In the genomic region with DNA sequence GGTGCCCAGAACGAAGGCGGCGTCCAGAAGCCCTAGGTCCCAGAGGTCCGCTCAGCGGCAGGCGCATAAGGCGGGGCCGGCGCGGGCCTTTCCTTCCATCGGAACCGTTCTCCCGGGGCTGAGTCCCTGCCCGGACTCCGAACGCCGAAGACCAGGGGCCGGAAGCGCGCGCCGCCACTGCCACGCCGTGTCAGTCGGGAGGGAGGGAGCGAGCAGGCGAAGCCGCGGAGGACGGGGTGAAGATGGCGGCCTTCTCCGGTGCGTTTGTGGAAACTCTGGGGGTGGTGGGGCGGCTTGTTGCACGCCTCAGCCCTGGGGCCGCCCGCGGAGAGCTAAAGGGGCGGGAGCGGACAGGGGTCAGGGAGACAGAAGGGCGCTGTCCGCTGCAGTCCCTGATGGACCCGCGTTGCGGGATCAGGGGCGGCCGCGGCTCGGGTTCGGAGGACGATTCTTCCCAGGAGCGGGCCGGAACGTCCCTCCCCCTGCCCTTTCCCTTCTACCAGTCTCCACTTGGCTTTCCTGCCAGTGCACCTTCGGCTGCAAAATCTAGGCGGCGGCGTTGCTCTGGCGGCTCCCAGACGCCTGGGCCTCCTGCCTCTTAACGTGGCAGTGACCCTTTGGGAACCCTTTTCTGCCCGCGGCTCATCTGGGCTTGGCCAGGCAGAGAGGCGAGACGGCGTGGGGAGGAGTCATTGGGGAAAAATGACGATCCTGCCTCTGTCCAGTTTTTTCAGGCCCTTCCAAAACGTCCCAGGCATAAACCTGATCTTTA, we compare ENCODE assay signal across 8 cellular contexts. TPM values are rescaled to one million over a fixed set of nuclear protein-coding genes. Genes with fewer than 3 reads are reported as not detected.
A peak's percentile ranks its signal among the peaks of the same experiment; 100 is the strongest.
DNase-seq lines count a peak whose midpoint lies in the region; ATAC-seq and TF ChIP-seq lines count a peak whose summit lies in the region.

A gene (plus strand): TSS at position 177 of the 772 bp plus-strand sequence. CDS start 66 bp downstream, at position 243.

- peaks cover 35% of the 10 kb centered on the region for H3K79me2 ChIP-seq in MM.1S (ENCODE audit: low read length)

- no peaks in the 10 kb centered on the region for H3K9me3 ChIP-seq in MM.1S (replicated peaks; ENCODE audit: insufficient read depth, low read length)
- no peaks in the 10 kb centered on the region for H3K9me3 ChIP-seq in SK-N-MC (ENCODE audit: low read depth, low read length)
- no peaks in the 10 kb centered on the region for H3K9me3 ChIP-seq in gastroesophageal sphincter

- ATAC-seq in gastroesophageal sphincter: peak; percentile 97

- peak; percentile 63 to 65 for TF ChIP-seq POLR2A in gastroesophageal sphincter (IDR thresholded peaks at IDR 0.05)

- no peaks in the 10 kb centered on the region for H4K20me1 ChIP-seq in MM.1S (ENCODE audit: insufficient read depth, low read length)

- H2AFZ ChIP-seq in MM.1S (ENCODE audit: low read length): peak within 1 kb of the TSS; percentile 78

- TF ChIP-seq EP300 in gastroesophageal sphincter (IDR thresholded peaks at IDR 0.05): no peak

- peak within 1 kb of the TSS; percentile 91 for H3K9ac ChIP-seq in MM.1S (ENCODE audit: low read length)
- peak within 1 kb of the TSS; percentile 93 for H3K9ac ChIP-seq in SK-N-MC (ENCODE audit: insufficient read length)

- peak within 1 kb of the TSS; percentile 91 for H3K27ac Mint-ChIP-seq in activated naive CD4-positive, alpha-beta T cell treated with anti-CD3 and anti-CD28 coated beads, Interleukin-2, amount 10 ng/mL, durations not matched to agents 7 days and 5 days

- peaks cover 22% of the 10 kb centered on the region for H3K36me3 Mint-ChIP-seq in activated naive CD4-positive, alpha-beta T cell treated with anti-CD3 and anti-CD28 coated beads, Interleukin-2, amount 10 ng/mL, durations not matched to agents 7 days and 5 days

- peak within 1 kb of the TSS; percentile 70 for H3K27ac ChIP-seq in MM.1S (ENCODE audit: low read length)
- peak within 1 kb of the TSS; percentile 62 for H3K27ac ChIP-seq in SK-N-MC
- H3K27ac ChIP-seq in gastroesophageal sphincter: peak within 1 kb of the TSS; percentile 86 to 96 (median 92)

- no peak for TF ChIP-seq CTCF in MM.1S (IDR thresholded peaks at IDR 0.05; ENCODE audit: low read length)
- TF ChIP-seq CTCF in gastroesophageal sphincter (IDR thresholded peaks at IDR 0.05): peak in 1 of 4 experiments; percentile 32

- no peaks in the 10 kb centered on the region for H3K9me3 Mint-ChIP-seq in activated naive CD4-positive, alpha-beta T cell treated with anti-CD3 and anti-CD28 coated beads, Interleukin-2, amount 10 ng/mL, durations not matched to agents 7 days and 5 days

- H3K4me3 ChIP-seq in MM.1S (ENCODE audit: low read length): peak within 1 kb of the TSS; percentile 80
- peak within 1 kb of the TSS; percentile 84 for H3K4me3 ChIP-seq in SK-N-MC
- H3K4me3 ChIP-seq in gastroesophageal sphincter: peak within 1 kb of the TSS; percentile 87 to 94

- no peaks in the 10 kb centered on the region for H3K9me2 ChIP-seq in MM.1S (replicated peaks; ENCODE audit: insufficient read depth, low read length)

- H3K4me1 Mint-ChIP-seq in activated naive CD4-positive, alpha-beta T cell treated with anti-CD3 and anti-CD28 coated beads, Interleukin-2, amount 10 ng/mL, durations not matched to agents 7 days and 5 days: peaks cover 30% of the 10 kb centered on the region

- H3K27me3 Mint-ChIP-seq in activated naive CD4-positive, alpha-beta T cell treated with anti-CD3 and anti-CD28 coated beads, Interleukin-2, amount 10 ng/mL, durations not matched to agents 7 days and 5 days: no peaks in the 10 kb centered on the region

- H3F3A ChIP-seq in MM.1S (ENCODE audit: insufficient read depth, low read length): no peaks in the 10 kb centered on the region

- DNase-seq in GM03348 (ENCODE audit: low spot score): peak; percentile 94
- peak; percentile 83 for DNase-seq in HCEC 1CT
- DNase-seq in MM.1S: peak; percentile 84
- DNase-seq in SK-N-MC (ENCODE audit: low read depth, low spot score): no peak
- DNase-seq in activated naive CD4-positive, alpha-beta T cell treated with anti-CD3 and anti-CD28 coated beads, Interleukin-2, amount 10 ng/mL, durations not matched to agents 7 days and 5 days: peak; percentile 86
- peak in 54 of 56 donors; percentile 48 to 90 (median 81) for DNase-seq in nucleus accumbens (lab: John Stamatoyannopoulos, UW)
- peak; percentile 87 for DNase-seq in superior temporal gyrus (ENCODE audit: extremely low spot score)

- peak within 1 kb of the TSS; percentile 92 for H3K4me3 Mint-ChIP-seq in activated naive CD4-positive, alpha-beta T cell treated with anti-CD3 and anti-CD28 coated beads, Interleukin-2, amount 10 ng/mL, durations not matched to agents 7 days and 5 days

- H3K4me2 ChIP-seq in MM.1S (ENCODE audit: low read depth, low read length): peak within 1 kb of the TSS; percentile 92

- WGBS in gastroesophageal sphincter (ENCODE audit: low coverage in 1 of 2), 2 donors: 0% methylated on average over 9 to 15 of the region's 68 CpGs

- CTCF ChIA-PET in activated naive CD4-positive, alpha-beta T cell treated with anti-CD3 and anti-CD28 coated beads, Interleukin-2, amount 10 ng/mL, durations not matched to agents 7 days and 5 days (lab: Charles Lee): interaction anchor here (1.0 to 2.3 kb wide), 4 partner anchors 9 to 19 kb away, joined by 3 to 11 read pairs (median 4); no protein-coding TSS in a partner anchor

- H3K27me3 ChIP-seq in MM.1S (replicated peaks; ENCODE audit: insufficient read depth, low read length): no peaks in the 10 kb centered on the region
- H3K27me3 ChIP-seq in gastroesophageal sphincter: no peaks in the 10 kb centered on the region

- H3K36me3 ChIP-seq in MM.1S (replicated peaks; ENCODE audit: insufficient read depth, low read length): no peaks in the 10 kb centered on the region; the same call in 1 of the 2 replicates
- H3K36me3 ChIP-seq in SK-N-MC (ENCODE audit: insufficient read depth, low read length): peaks cover 25% of the 10 kb centered on the region
- H3K36me3 ChIP-seq in gastroesophageal sphincter: peaks cover 0 to 18% of the 10 kb centered on the region in 2 donors

- H3K4me1 ChIP-seq in MM.1S (ENCODE audit: low read length) (no peaks in the 10 kb centered on the region; the same call in 1 of the 2 replicates), gastroesophageal sphincter (peaks cover 0 to 35% (median 13%) of the 10 kb centered on the region in 3 donors)

RNA-seq across cellular contexts. Expression of the gene that starts here (rescaled TPM):
- total RNA-seq in gastroesophageal sphincter: 10 to 100 TPM; 66.7 to 88.9 (median 67.4) TPM
